ENCODE assay signal across 11 cellular contexts in genomic region chr18:33232318-33232626, GRCh38.
DNase-seq lines count a peak whose midpoint lies in the region; ATAC-seq, FAIRE-seq and TF ChIP-seq lines count a peak whose summit lies in the region.
"Had no signal": no experiment of that assay in that cellular context is flagged by ENCODE, and none has a peak within 500 bp of the region (broad histone marks: within the 10 kb centered on the region; RNA-seq: fewer than 3 reads in every experiment).

No MANE protein-coding gene starts in this region.

- ATAC-seq in SK-N-SH treated with all-trans-retinoic acid at 6 μM for 48 hours (peak; percentile 32), HG02973 (IDR thresholded peaks at IDR 0.05; ENCODE audit: unreplicated experiment) (peak; percentile 27)

- TF ChIP-seq POLR2A in H54 (IDR thresholded peaks at IDR 0.05; ENCODE audit: low read depth, low read length) = no peak

- H3K4me2 ChIP-seq in SK-N-SH (no peak overlapping the region), astrocyte (ENCODE audit: low read length) (no peak overlapping the region)

- TF ChIP-seq CTCF in SK-N-SH (IDR thresholded peaks at IDR 0.05) (no peak), astrocyte (IDR thresholded peaks at IDR 0.05; ENCODE audit: insufficient read depth, low read depth, low read length) (no peak), type B pancreatic cell (conservative IDR thresholded peaks at IDR 0.05) (peak; percentile 21)

- peaks cover 2% of the 10 kb centered on the region for H3K4me1 Mint-ChIP-seq in astrocyte (ENCODE audit: low read depth, unreplicated experiment)
- peaks cover 6% of the 10 kb centered on the region for H3K4me1 Mint-ChIP-seq in type B pancreatic cell (ENCODE audit: unreplicated experiment)

- H3K27me3 Mint-ChIP-seq in astrocyte (ENCODE audit: low read depth, unreplicated experiment) (no peaks in the 10 kb centered on the region), type B pancreatic cell (no peaks in the 10 kb centered on the region)
- H3K27me3 Mint-ChIP-seq: activated naive CD4-positive, alpha-beta T cell treated with anti-CD3 and anti-CD28 coated beads, Interleukin-2, amount 50 U/mL, for 24 hours had no signal

- H3K9me3 ChIP-seq in SK-N-SH = no peaks in the 10 kb centered on the region
- H3K9me3 ChIP-seq in astrocyte (ENCODE audit: insufficient read depth, low read depth, low read length) = no peaks in the 10 kb centered on the region
- no peaks in the 10 kb centered on the region for H3K9me3 ChIP-seq in SJCRH30 (replicated peaks)
- H3K9me3 ChIP-seq: suprapubic skin had no signal

- H3K9ac ChIP-seq in SK-N-SH = no peak overlapping the region
- H3K9ac ChIP-seq in astrocyte (ENCODE audit: low read length) = peak overlapping the region; percentile 7

- no peak for TF ChIP-seq EP300 in SK-N-SH (IDR thresholded peaks at IDR 0.05; ENCODE audit: borderline replicate concordance in 1 of 2, low read depth in 1 of 2, low read length in 1 of 2)

- no peak for TF ChIP-seq RAD21 in SK-N-SH (IDR thresholded peaks at IDR 0.05; ENCODE audit: low read length)

- DNase-seq in SK-N-SH (no peak), astrocyte (ENCODE audit: low read depth) (no peak), type B pancreatic cell (ENCODE audit: extremely low spot score, unreplicated experiment) (no peak), SIG-M5 (lab: John Stamatoyannopoulos, UW) (no peak), SJCRH30 (no peak), H54 (ENCODE audit: insufficient read length, low spot score) (no peak)
- DNase-seq: cerebellar nuclear complex had no signal

- H3K4me3 ChIP-seq in SK-N-SH (ENCODE audit: low read depth in 2 of 2, low read length in 1 of 2) (peak overlapping the region in 1 of 2 experiments; percentile 2; a peak in 1 of 4 replicates), astrocyte (ENCODE audit: insufficient read depth, low read depth, low read length) (no peak overlapping the region), SJCRH30 (no peak overlapping the region)
- H3K4me3 ChIP-seq: suprapubic skin had no signal

- no peak overlapping the region for H2AFZ ChIP-seq in SK-N-SH (ENCODE audit: low read depth)
- peak overlapping the region; percentile 44 for H2AFZ ChIP-seq in astrocyte (ENCODE audit: low read depth, low read length)

- H3K36me3 ChIP-seq in SK-N-SH (replicated peaks in 1 of 2; ENCODE audit: control insufficient read depth in 1 of 2, insufficient read depth in 2 of 2, low read length in 1 of 2) (no peaks in the 10 kb centered on the region), astrocyte (ENCODE audit: insufficient read depth, low read length) (no peaks in the 10 kb centered on the region), SJCRH30 (no peaks in the 10 kb centered on the region)
- H3K36me3 ChIP-seq: suprapubic skin had no signal

- H3K27ac Mint-ChIP-seq in astrocyte (ENCODE audit: unreplicated experiment) = no peak overlapping the region
- H3K27ac Mint-ChIP-seq in type B pancreatic cell = no peak overlapping the region
- H3K27ac Mint-ChIP-seq: activated naive CD4-positive, alpha-beta T cell treated with anti-CD3 and anti-CD28 coated beads, Interleukin-2, amount 50 U/mL, for 24 hours had no signal

- no peaks in the 10 kb centered on the region for H4K20me1 ChIP-seq in SK-N-SH (ENCODE audit: insufficient read depth)
- no peaks in the 10 kb centered on the region for H4K20me1 ChIP-seq in astrocyte (ENCODE audit: insufficient read depth, low read length)

- H3K27ac ChIP-seq in SK-N-SH (ENCODE audit: low read depth in 2 of 2, low read length in 1 of 2) (no peak overlapping the region), astrocyte (ENCODE audit: low read depth, low read length) (no peak overlapping the region), SJCRH30 (no peak overlapping the region)
- H3K27ac ChIP-seq: suprapubic skin had no signal

- FAIRE-seq in astrocyte (lab: Jason Lieb, UNC) (no peak), H54 (lab: Jason Lieb, UNC) (no peak)

- H3K36me3 Mint-ChIP-seq in astrocyte (ENCODE audit: low read depth, unreplicated experiment) (no peaks in the 10 kb centered on the region), type B pancreatic cell (no peaks in the 10 kb centered on the region)
- H3K36me3 Mint-ChIP-seq: activated naive CD4-positive, alpha-beta T cell treated with anti-CD3 and anti-CD28 coated beads, Interleukin-2, amount 50 U/mL, for 24 hours had no signal

- POLR2A ChIA-PET in SK-N-SH (lab: Yijun Ruan, JAX) = no interaction called here

- H3K9me2 ChIP-seq in SK-N-SH = no peaks in the 10 kb centered on the region

- H3K4me1 ChIP-seq in SK-N-SH (ENCODE audit: control insufficient read depth in 1 of 2, insufficient read depth in 2 of 2, low read depth in 1 of 2, low read length in 1 of 2) = peaks cover 0 to 4% of the 10 kb centered on the region in 2 experiments; a peak in 1 of 4 replicates
- H3K4me1 ChIP-seq in astrocyte (ENCODE audit: insufficient read depth, low read length) = no peaks in the 10 kb centered on the region
- no peaks in the 10 kb centered on the region for H3K4me1 ChIP-seq in SJCRH30
- H3K4me1 ChIP-seq: suprapubic skin had no signal

- H3F3A ChIP-seq in SK-N-SH (replicated peaks; ENCODE audit: insufficient read depth) = no peaks in the 10 kb centered on the region

- no peaks in the 10 kb centered on the region for H3K9me3 Mint-ChIP-seq in astrocyte (ENCODE audit: unreplicated experiment)
- no peaks in the 10 kb centered on the region for H3K9me3 Mint-ChIP-seq in type B pancreatic cell
- H3K9me3 Mint-ChIP-seq: activated naive CD4-positive, alpha-beta T cell treated with anti-CD3 and anti-CD28 coated beads, Interleukin-2, amount 50 U/mL, for 24 hours had no signal

- H3K79me2 ChIP-seq in SK-N-SH (ENCODE audit: insufficient read depth) = no peaks in the 10 kb centered on the region
- no peaks in the 10 kb centered on the region for H3K79me2 ChIP-seq in astrocyte (ENCODE audit: insufficient read depth, low read length)

- H3K4me3 Mint-ChIP-seq in astrocyte (ENCODE audit: unreplicated experiment) (no peak overlapping the region), type B pancreatic cell (no peak overlapping the region)
- H3K4me3 Mint-ChIP-seq: activated naive CD4-positive, alpha-beta T cell treated with anti-CD3 and anti-CD28 coated beads, Interleukin-2, amount 50 U/mL, for 24 hours had no signal

- CTCF ChIA-PET in SK-N-SH (lab: Yijun Ruan, JAX) = interaction anchor here (0.6 to 3.2 kb wide), 63 partner anchors 9 to 1227 kb away, joined by 3 to 48 read pairs (median 4); no protein-coding TSS in a partner anchor

- H3K27me3 ChIP-seq in SK-N-SH (ENCODE audit: insufficient read depth) (no peaks in the 10 kb centered on the region), astrocyte (ENCODE audit: insufficient read depth, low read length) (no peaks in the 10 kb centered on the region), SJCRH30 (no peaks in the 10 kb centered on the region)
- H3K27me3 ChIP-seq: suprapubic skin had no signal

TF ChIP-seq in SK-N-SH treated with all-trans-retinoic acid at 6 μM for 48 hours, 23 proteins besides CTCF, POLR2A, EP300 and RAD21:
- TF ChIP-seq, protein P1, sequence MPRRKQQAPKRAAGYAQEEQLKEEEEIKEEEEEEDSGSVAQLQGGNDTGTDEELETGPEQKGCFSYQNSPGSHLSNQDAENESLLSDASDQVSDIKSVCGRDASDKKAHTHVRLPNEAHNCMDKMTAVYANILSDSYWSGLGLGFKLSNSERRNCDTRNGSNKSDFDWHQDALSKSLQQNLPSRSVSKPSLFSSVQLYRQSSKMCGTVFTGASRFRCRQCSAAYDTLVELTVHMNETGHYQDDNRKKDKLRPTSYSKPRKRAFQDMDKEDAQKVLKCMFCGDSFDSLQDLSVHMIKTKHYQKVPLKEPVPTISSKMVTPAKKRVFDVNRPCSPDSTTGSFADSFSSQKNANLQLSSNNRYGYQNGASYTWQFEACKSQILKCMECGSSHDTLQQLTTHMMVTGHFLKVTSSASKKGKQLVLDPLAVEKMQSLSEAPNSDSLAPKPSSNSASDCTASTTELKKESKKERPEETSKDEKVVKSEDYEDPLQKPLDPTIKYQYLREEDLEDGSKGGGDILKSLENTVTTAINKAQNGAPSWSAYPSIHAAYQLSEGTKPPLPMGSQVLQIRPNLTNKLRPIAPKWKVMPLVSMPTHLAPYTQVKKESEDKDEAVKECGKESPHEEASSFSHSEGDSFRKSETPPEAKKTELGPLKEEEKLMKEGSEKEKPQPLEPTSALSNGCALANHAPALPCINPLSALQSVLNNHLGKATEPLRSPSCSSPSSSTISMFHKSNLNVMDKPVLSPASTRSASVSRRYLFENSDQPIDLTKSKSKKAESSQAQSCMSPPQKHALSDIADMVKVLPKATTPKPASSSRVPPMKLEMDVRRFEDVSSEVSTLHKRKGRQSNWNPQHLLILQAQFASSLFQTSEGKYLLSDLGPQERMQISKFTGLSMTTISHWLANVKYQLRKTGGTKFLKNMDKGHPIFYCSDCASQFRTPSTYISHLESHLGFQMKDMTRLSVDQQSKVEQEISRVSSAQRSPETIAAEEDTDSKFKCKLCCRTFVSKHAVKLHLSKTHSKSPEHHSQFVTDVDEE (CRISPR knock-in tag; IDR thresholded peaks at IDR 0.05) = no peak
- TF ChIP-seq ZNF8 (CRISPR knock-in tag; IDR thresholded peaks at IDR 0.05) (no peak), TOX (CRISPR knock-in tag; IDR thresholded peaks at IDR 0.05; ENCODE audit: borderline replicate concordance) (no peak)

TF ChIP-seq in SK-N-SH, 30 proteins besides CTCF, POLR2A, EP300 and RAD21:
- TF ChIP-seq FOSL2 (IDR thresholded peaks at IDR 0.05; ENCODE audit: borderline replicate concordance, low read depth) = no peak
- TF ChIP-seq MXI1 (IDR thresholded peaks at IDR 0.05; ENCODE audit: low read depth, low read length) = no peak
- TF ChIP-seq FOXM1 (IDR thresholded peaks at IDR 0.05; ENCODE audit: low read depth) = no peak
- no peak for TF ChIP-seq SIN3A (IDR thresholded peaks at IDR 0.05; ENCODE audit: borderline replicate concordance, low read depth, low read length)
- TF ChIP-seq POLR2AphosphoS5 (IDR thresholded peaks at IDR 0.05; ENCODE audit: low read depth, low read length) = no peak
- TF ChIP-seq MEF2A (IDR thresholded peaks at IDR 0.05; ENCODE audit: borderline replicate concordance, low read depth) = no peak
- no peak for TF ChIP-seq RXRA (IDR thresholded peaks at IDR 0.05; ENCODE audit: borderline replicate concordance, low read depth)
- TF ChIP-seq NRF1 (IDR thresholded peaks at IDR 0.05; ENCODE audit: low read depth, low read length) = no peak
- no peak for TF ChIP-seq TCF12 (IDR thresholded peaks at IDR 0.05)
- TF ChIP-seq RCOR1 (IDR thresholded peaks at IDR 0.05; ENCODE audit: low read length) = no peak
- TF ChIP-seq TAF1 (IDR thresholded peaks at IDR 0.05; ENCODE audit: borderline replicate concordance, low read depth, low read length) = no peak
- no peak for TF ChIP-seq TEAD4 (IDR thresholded peaks at IDR 0.05; ENCODE audit: borderline replicate concordance, insufficient read depth)
- no peak for TF ChIP-seq GABPA (IDR thresholded peaks at IDR 0.05; ENCODE audit: low read depth)
TF ChIP-seq in SK-N-SH: peak in this region for 0.
